1 cellular context compared by ENCODE assay signal in the genomic region with DNA sequence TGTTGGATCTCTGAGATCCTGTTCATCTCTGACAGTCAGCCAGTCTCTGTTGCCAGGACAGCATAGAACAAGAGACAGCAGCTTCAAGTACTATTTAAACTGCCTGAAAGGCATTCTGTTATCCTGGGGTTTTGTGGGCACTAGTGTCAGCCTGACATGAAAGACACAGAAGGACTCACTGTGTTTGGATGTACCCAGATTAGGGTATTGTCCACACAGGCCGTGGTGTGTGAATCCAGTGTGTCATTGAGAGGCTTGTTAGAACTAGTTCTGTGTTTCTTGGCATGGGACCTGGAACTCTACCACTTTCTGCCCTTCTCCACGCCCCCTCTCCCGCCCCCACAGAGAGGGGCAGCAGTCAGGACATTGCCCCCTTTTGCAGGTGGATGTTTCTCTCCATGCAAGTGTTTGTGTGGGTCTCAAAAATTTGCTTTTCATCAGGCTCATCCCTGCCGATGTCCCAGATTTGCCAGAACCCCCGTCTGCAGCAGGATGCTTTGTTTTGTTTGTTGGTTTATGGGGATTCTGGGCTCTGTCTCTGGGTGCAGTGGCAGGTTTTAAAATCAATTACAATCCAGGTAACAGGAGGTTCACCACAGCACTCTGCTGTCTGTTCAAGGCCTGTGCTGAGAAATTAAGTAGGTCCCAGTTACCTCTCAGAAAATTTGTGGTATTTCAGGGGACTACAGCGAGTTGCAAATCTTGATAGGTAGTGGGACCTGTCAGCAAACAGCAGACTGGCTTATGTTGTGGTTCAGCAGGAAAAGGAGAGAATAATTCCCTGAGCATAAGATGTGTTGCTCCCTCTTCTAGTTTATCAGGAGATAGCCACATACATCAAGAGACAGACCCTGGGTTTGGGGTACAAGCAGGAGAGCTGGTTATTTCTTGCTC.
TF ChIP-seq lines count a peak whose summit lies in the region.

No MANE protein-coding gene starts in this region.

TF ChIP-seq in K562, 482 proteins besides CTCF, POLR2A, EP300 and RAD21 (continued from another document):
- TF ChIP-seq ZNF592 (IDR thresholded peaks at IDR 0.05) (no peak), SOX6 (IDR thresholded peaks at IDR 0.05) (0 out of 2 replicates have a peak, but pooled peaks have one; percentile 12), MEIS2 (IDR thresholded peaks at IDR 0.05; ENCODE audit: partially characterized antibody) (peak; percentile 54), ZBTB49 (CRISPR knock-in tag; IDR thresholded peaks at IDR 0.05; ENCODE audit: borderline replicate concordance) (no peak), PKNOX1 (IDR thresholded peaks at IDR 0.05) (peak; percentile 50; the same call in 1 of the 2 replicates), EWSR1 (IDR thresholded peaks at IDR 0.05; ENCODE audit: borderline replicate concordance, low read depth, partially characterized antibody) (no peak), TOE1 (IDR thresholded peaks at IDR 0.05; ENCODE audit: borderline replicate concordance) (no peak), TOE1 (CRISPR knock-in tag; IDR thresholded peaks at IDR 0.05; ENCODE audit: borderline replicate concordance, low read depth) (no peak), ZNF274 (IDR thresholded peaks at IDR 0.05; ENCODE audit: borderline replicate concordance, low read depth, low read length) (no peak), TFAM (CRISPR knock-in tag; conservative IDR thresholded peaks at IDR 0.05) (no peak), THRB (CRISPR knock-in tag; conservative IDR thresholded peaks at IDR 0.05) (no peak)
- TF ChIP-seq, protein P1, sequence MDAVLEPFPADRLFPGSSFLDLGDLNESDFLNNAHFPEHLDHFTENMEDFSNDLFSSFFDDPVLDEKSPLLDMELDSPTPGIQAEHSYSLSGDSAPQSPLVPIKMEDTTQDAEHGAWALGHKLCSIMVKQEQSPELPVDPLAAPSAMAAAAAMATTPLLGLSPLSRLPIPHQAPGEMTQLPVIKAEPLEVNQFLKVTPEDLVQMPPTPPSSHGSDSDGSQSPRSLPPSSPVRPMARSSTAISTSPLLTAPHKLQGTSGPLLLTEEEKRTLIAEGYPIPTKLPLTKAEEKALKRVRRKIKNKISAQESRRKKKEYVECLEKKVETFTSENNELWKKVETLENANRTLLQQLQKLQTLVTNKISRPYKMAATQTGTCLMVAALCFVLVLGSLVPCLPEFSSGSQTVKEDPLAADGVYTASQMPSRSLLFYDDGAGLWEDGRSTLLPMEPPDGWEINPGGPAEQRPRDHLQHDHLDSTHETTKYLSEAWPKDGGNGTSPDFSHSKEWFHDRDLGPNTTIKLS (IDR thresholded peaks at IDR 0.05; ENCODE audit: borderline replicate concordance, low read depth) = no peak
- TF ChIP-seq, protein P2, sequence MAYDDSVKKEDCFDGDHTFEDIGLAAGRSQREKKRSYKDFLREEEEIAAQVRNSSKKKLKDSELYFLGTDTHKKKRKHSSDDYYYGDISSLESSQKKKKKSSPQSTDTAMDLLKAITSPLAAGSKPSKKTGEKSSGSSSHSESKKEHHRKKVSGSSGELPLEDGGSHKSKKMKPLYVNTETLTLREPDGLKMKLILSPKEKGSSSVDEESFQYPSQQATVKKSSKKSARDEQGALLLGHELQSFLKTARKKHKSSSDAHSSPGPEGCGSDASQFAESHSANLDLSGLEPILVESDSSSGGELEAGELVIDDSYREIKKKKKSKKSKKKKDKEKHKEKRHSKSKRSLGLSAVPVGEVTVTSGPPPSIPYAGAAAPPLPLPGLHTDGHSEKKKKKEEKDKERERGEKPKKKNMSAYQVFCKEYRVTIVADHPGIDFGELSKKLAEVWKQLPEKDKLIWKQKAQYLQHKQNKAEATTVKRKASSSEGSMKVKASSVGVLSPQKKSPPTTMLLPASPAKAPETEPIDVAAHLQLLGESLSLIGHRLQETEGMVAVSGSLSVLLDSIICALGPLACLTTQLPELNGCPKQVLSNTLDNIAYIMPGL (CRISPR knock-in tag; IDR thresholded peaks at IDR 0.05) = no peak
